ENCODE assay signal across 11 cellular contexts in genomic region chr10:62992145-62992721, GRCh38.
DNase-seq lines count a peak whose midpoint lies in the region; ATAC-seq and TF ChIP-seq lines count a peak whose summit lies in the region.
"Had no signal": no experiment of that assay in that cellular context is flagged by ENCODE, and none has a peak within 500 bp of the region (broad histone marks: within the 10 kb centered on the region; RNA-seq: fewer than 3 reads in every experiment).

No MANE protein-coding gene starts in this region.

- intact Hi-C loops in sigmoid colon (cut with DNase I): no loop called here

- H3K4me1 ChIP-seq in sigmoid colon: no peaks in the 10 kb centered on the region
- H3K4me1 ChIP-seq: BLaER1 treated with 17β-estradiol and CSF1 and Interleukin-3, amounts not matched to agents 10 nM and 100 nM; vagina had no signal

- TF ChIP-seq POLR2A in sigmoid colon (IDR thresholded peaks at IDR 0.05): no peak

- H3K9me3 ChIP-seq in sigmoid colon: no peaks in the 10 kb centered on the region
- H3K9me3 ChIP-seq: BLaER1 treated with 17β-estradiol and CSF1 and Interleukin-3, amounts not matched to agents 10 nM and 100 nM; vagina had no signal

- WGBS in sigmoid colon, 2 donors: 70 to 73% methylated on average over 9 of the region's 9 CpGs

- peak; percentile 45 for DNase-seq in activated T-cell treated with anti-CD3 and anti-CD28 coated beads, Interleukin-2, amount 50 U/mL, for 24 hours
- no peak for DNase-seq in activated T-cell treated with anti-CD3 and anti-CD28 coated beads, Interleukin-2, amount 50 U/mL, for 4 hours
- DNase-seq in choroid plexus epithelial cell (ENCODE audit: low read depth) (peak; percentile 19), T1000 (lab: John Stamatoyannopoulos, UW) (no peak), NCI-H226 (no peak), sigmoid colon (no peak)
- DNase-seq in stimulated activated naive B cell treated with anti-CD40 and anti-IgM and Interleukin-4, amounts not matched to agents 10 μg/mL and 1 μg/mL and 100 μg/mL, for 72 hours: peak; percentile 30
- DNase-seq: NCI-H510A treated with DMSO at 0.1 percent for 48 hours had no signal

- H3K27me3 Mint-ChIP-seq in activated T-cell treated with anti-CD3 and anti-CD28 coated beads, Interleukin-2, amount 50 U/mL, for 24 hours: peaks cover 8% of the 10 kb centered on the region
- peaks cover 4% of the 10 kb centered on the region for H3K27me3 Mint-ChIP-seq in activated T-cell treated with anti-CD3 and anti-CD28 coated beads, Interleukin-2, amount 50 U/mL, for 4 hours (ENCODE audit: low read depth)
- H3K27me3 Mint-ChIP-seq in stimulated activated naive B cell treated with anti-CD40 and anti-IgM and Interleukin-4, amounts not matched to agents 10 μg/mL and 1 μg/mL and 100 μg/mL, for 72 hours: peaks cover 7 to 11% of the 10 kb centered on the region in 2 donors

- ATAC-seq in activated T-cell treated with anti-CD3 and anti-CD28 coated beads, Interleukin-2, amount 50 U/mL, for 4 hours: no peak
- peak; percentile 81 for ATAC-seq in HG02973 (IDR thresholded peaks at IDR 0.05; ENCODE audit: unreplicated experiment)
- peak; percentile 82 to 84 for ATAC-seq in stimulated activated naive B cell treated with anti-CD40 and anti-IgM and Interleukin-4, amounts not matched to agents 10 μg/mL and 1 μg/mL and 100 μg/mL, for 72 hours (replicated peaks)

- H3K27ac ChIP-seq in sigmoid colon: no peak overlapping the region
- H3K27ac ChIP-seq: BLaER1 treated with 17β-estradiol and CSF1 and Interleukin-3, amounts not matched to agents 10 nM and 100 nM; vagina had no signal

- H3K27me3 ChIP-seq in sigmoid colon: no peaks in the 10 kb centered on the region
- H3K27me3 ChIP-seq: BLaER1 treated with 17β-estradiol and CSF1 and Interleukin-3, amounts not matched to agents 10 nM and 100 nM; vagina had no signal

- H3K36me3 ChIP-seq in sigmoid colon: no peaks in the 10 kb centered on the region
- H3K36me3 ChIP-seq: BLaER1 treated with 17β-estradiol and CSF1 and Interleukin-3, amounts not matched to agents 10 nM and 100 nM; vagina had no signal

- TF ChIP-seq CTCF in choroid plexus epithelial cell (conservative IDR thresholded peaks at IDR 0.05; ENCODE audit: low read depth, low read length) (no peak), sigmoid colon (IDR thresholded peaks at IDR 0.05) (no peak)

- H3K4me3 Mint-ChIP-seq in activated T-cell treated with anti-CD3 and anti-CD28 coated beads, Interleukin-2, amount 50 U/mL, for 24 hours: peak overlapping the region; percentile 70
- no peak overlapping the region for H3K4me3 Mint-ChIP-seq in activated T-cell treated with anti-CD3 and anti-CD28 coated beads, Interleukin-2, amount 50 U/mL, for 4 hours
- H3K4me3 Mint-ChIP-seq in stimulated activated naive B cell treated with anti-CD40 and anti-IgM and Interleukin-4, amounts not matched to agents 10 μg/mL and 1 μg/mL and 100 μg/mL, for 72 hours: peak overlapping the region; percentile 61 to 67

- no peak for TF ChIP-seq EP300 in sigmoid colon (IDR thresholded peaks at IDR 0.05)

- H3K4me1 Mint-ChIP-seq in activated T-cell treated with anti-CD3 and anti-CD28 coated beads, Interleukin-2, amount 50 U/mL, for 24 hours (ENCODE audit: low read depth): peaks cover 71% of the 10 kb centered on the region
- H3K4me1 Mint-ChIP-seq in activated T-cell treated with anti-CD3 and anti-CD28 coated beads, Interleukin-2, amount 50 U/mL, for 4 hours (ENCODE audit: low read depth): peaks cover 32% of the 10 kb centered on the region
- peaks cover 11 to 33% of the 10 kb centered on the region in 2 donors for H3K4me1 Mint-ChIP-seq in stimulated activated naive B cell treated with anti-CD40 and anti-IgM and Interleukin-4, amounts not matched to agents 10 μg/mL and 1 μg/mL and 100 μg/mL, for 72 hours

- no peak overlapping the region for H3K4me3 ChIP-seq in choroid plexus epithelial cell (ENCODE audit: low read depth, low read length)
- no peak overlapping the region for H3K4me3 ChIP-seq in sigmoid colon
- H3K4me3 ChIP-seq: BLaER1 treated with 17β-estradiol and CSF1 and Interleukin-3, amounts not matched to agents 10 nM and 100 nM; vagina had no signal

- no peaks in the 10 kb centered on the region for H3K9me3 Mint-ChIP-seq in activated T-cell treated with anti-CD3 and anti-CD28 coated beads, Interleukin-2, amount 50 U/mL, for 24 hours
- no peaks in the 10 kb centered on the region for H3K9me3 Mint-ChIP-seq in activated T-cell treated with anti-CD3 and anti-CD28 coated beads, Interleukin-2, amount 50 U/mL, for 4 hours
- H3K9me3 Mint-ChIP-seq in stimulated activated naive B cell treated with anti-CD40 and anti-IgM and Interleukin-4, amounts not matched to agents 10 μg/mL and 1 μg/mL and 100 μg/mL, for 72 hours: no peaks in the 10 kb centered on the region

- H3K27ac Mint-ChIP-seq in activated T-cell treated with anti-CD3 and anti-CD28 coated beads, Interleukin-2, amount 50 U/mL, for 24 hours: peak overlapping the region; percentile 96
- peak overlapping the region; percentile 92 for H3K27ac Mint-ChIP-seq in stimulated activated naive B cell treated with anti-CD40 and anti-IgM and Interleukin-4, amounts not matched to agents 10 μg/mL and 1 μg/mL and 100 μg/mL, for 72 hours

- H3K36me3 Mint-ChIP-seq in activated T-cell treated with anti-CD3 and anti-CD28 coated beads, Interleukin-2, amount 50 U/mL, for 24 hours (ENCODE audit: low read depth): no peaks in the 10 kb centered on the region
- no peaks in the 10 kb centered on the region for H3K36me3 Mint-ChIP-seq in activated T-cell treated with anti-CD3 and anti-CD28 coated beads, Interleukin-2, amount 50 U/mL, for 4 hours (ENCODE audit: insufficient read depth)
- H3K36me3 Mint-ChIP-seq in stimulated activated naive B cell treated with anti-CD40 and anti-IgM and Interleukin-4, amounts not matched to agents 10 μg/mL and 1 μg/mL and 100 μg/mL, for 72 hours: peaks cover 0 to 2% of the 10 kb centered on the region in 2 donors

Comparison
In these comparisons a context has a peak if more than half of its experiments do, and no peak if none do; other contexts are left out.
1. DNase-seq: peak in activated T-cell treated with anti-CD3 and anti-CD28 coated beads, Interleukin-2, amount 50 U/mL, for 24 hours (single experiment), choroid plexus epithelial cell (single experiment) and stimulated activated naive B cell treated with anti-CD40 and anti-IgM and Interleukin-4, amounts not matched to agents 10 μg/mL and 1 μg/mL and 100 μg/mL, for 72 hours (single experiment); none in activated T-cell treated with anti-CD3 and anti-CD28 coated beads, Interleukin-2, amount 50 U/mL, for 4 hours (single experiment), T1000 (single experiment), NCI-H226 (single experiment) and sigmoid colon (single experiment).
2. ATAC-seq: peak in HG02973 (single experiment) and stimulated activated naive B cell treated with anti-CD40 and anti-IgM and Interleukin-4, amounts not matched to agents 10 μg/mL and 1 μg/mL and 100 μg/mL, for 72 hours (2 of 2); none in activated T-cell treated with anti-CD3 and anti-CD28 coated beads, Interleukin-2, amount 50 U/mL, for 4 hours (0 of 2).